Comparison of ENCODE assay signal across 8 cellular contexts in the genomic region with DNA sequence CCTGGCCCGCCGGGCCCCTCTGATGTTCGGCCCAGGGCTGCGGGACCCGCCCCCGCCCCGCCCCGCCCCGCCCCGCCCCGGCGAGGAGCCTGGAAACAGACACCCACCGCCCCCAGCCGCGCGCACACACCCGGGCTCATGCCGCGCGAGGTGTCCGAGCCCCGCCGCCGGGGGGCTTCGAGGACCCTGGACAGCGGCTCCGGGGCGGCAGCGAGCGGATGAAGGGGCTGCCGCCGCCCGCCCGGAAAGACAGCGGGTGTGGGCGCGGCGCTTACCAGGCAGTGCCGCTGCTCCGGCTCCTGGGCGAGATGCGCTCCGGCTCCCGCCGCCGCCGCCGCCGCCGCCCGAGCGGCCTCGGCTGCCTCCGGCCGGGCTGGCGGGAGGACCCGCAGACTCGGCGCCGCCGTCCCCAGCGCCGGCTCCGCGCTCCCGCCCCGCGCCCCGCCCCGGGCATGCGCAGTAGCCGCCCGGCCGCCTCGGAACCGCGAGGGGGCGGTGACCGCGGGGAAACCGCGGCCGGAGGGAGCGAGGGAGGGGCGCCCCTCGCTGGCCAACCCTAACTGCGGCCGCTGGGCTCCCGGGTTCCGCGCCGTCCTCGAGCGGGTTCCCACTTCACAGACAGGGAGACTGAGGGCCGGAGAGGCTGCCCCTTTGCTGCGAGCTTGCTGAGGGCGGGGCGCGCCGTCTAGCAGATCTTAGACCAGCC. TPM values are rescaled to one million over a fixed set of nuclear protein-coding genes. Genes with fewer than 3 reads are reported as not detected.
DNase-seq lines count a peak whose midpoint lies in the region; ATAC-seq and TF ChIP-seq lines count a peak whose summit lies in the region.

A gene (minus strand): TSS at position 433 of the 706 bp plus-strand sequence. CDS start 10,322 bp downstream, outside the sequence.

- no peaks in the 10 kb centered on the region for H3K36me3 ChIP-seq in cardiac muscle cell

- no peaks in the 10 kb centered on the region for H3K9me3 Mint-ChIP-seq in activated naive CD4-positive, alpha-beta T cell treated with anti-CD3 and anti-CD28 coated beads, Interleukin-2, amount 10 ng/mL, durations not matched to agents 7 days and 5 days

- peaks cover 7% of the 10 kb centered on the region for H3K4me1 ChIP-seq in cardiac muscle cell (ENCODE audit: low read depth)

- H3K4me3 ChIP-seq in cardiac muscle cell: peak within 1 kb of the TSS; percentile 45

- peaks cover 77% of the 10 kb centered on the region for H3K27me3 Mint-ChIP-seq in activated naive CD4-positive, alpha-beta T cell treated with anti-CD3 and anti-CD28 coated beads, Interleukin-2, amount 10 ng/mL, durations not matched to agents 7 days and 5 days

- peak within 1 kb of the TSS; percentile 89 for H3K4me3 Mint-ChIP-seq in activated naive CD4-positive, alpha-beta T cell treated with anti-CD3 and anti-CD28 coated beads, Interleukin-2, amount 10 ng/mL, durations not matched to agents 7 days and 5 days

- peaks cover 16% of the 10 kb centered on the region for H3K4me1 Mint-ChIP-seq in activated naive CD4-positive, alpha-beta T cell treated with anti-CD3 and anti-CD28 coated beads, Interleukin-2, amount 10 ng/mL, durations not matched to agents 7 days and 5 days

- POLR2A ChIA-PET in RWPE1 (lab: Yijun Ruan, JAX; ENCODE audit: low non-redundant PET): no interaction called here

- H3K27me3 ChIP-seq in cardiac muscle cell: peaks cover 16% of the 10 kb centered on the region

- ATAC-seq in GM19467 (IDR thresholded peaks at IDR 0.05; ENCODE audit: unreplicated experiment): peak; percentile 63

- TF ChIP-seq CTCF in RWPE1 (conservative IDR thresholded peaks at IDR 0.05; ENCODE audit: low read depth) (peak; percentile 69), cardiac muscle cell (IDR thresholded peaks at IDR 0.05; ENCODE audit: low read depth, low read length) (peak; percentile 24)

- no peaks in the 10 kb centered on the region for H3K9me3 ChIP-seq in cardiac muscle cell (ENCODE audit: low read depth)

- H3K27ac Mint-ChIP-seq in activated naive CD4-positive, alpha-beta T cell treated with anti-CD3 and anti-CD28 coated beads, Interleukin-2, amount 10 ng/mL, durations not matched to agents 7 days and 5 days: peak within 1 kb of the TSS; percentile 77

- H3K27ac ChIP-seq in RWPE1: peak within 1 kb of the TSS; percentile 66
- H3K27ac ChIP-seq in cardiac muscle cell: no peak within 1 kb of the TSS

- DNase-seq in DMS114 treated with DMSO at 0.1 percent for 48 hours (lab: John Stamatoyannopoulos, UW; ENCODE audit: unreplicated experiment) (peak; percentile 40), HK-2 (ENCODE audit: unreplicated experiment) (peak; percentile 61), RWPE1 (ENCODE audit: low spot score) (peak; percentile 90), cardiac muscle cell (ENCODE audit: low read depth in 1 of 2, low spot score in 1 of 2) (peak; percentile 60 to 93), putamen (ENCODE audit: low spot score) (peak; percentile 59), NCI-H1694 (lab: John Stamatoyannopoulos, UW) (no peak)
- peak; percentile 58 for DNase-seq in activated naive CD4-positive, alpha-beta T cell treated with anti-CD3 and anti-CD28 coated beads, Interleukin-2, amount 10 ng/mL, durations not matched to agents 7 days and 5 days

- peaks cover 3% of the 10 kb centered on the region for H3K36me3 Mint-ChIP-seq in activated naive CD4-positive, alpha-beta T cell treated with anti-CD3 and anti-CD28 coated beads, Interleukin-2, amount 10 ng/mL, durations not matched to agents 7 days and 5 days

- CTCF ChIA-PET in RWPE1 (lab: Yijun Ruan, JAX): interaction anchor here (0.7 kb wide), 1 partner anchor 46 kb away, joined by 3 read pairs; no protein-coding TSS in a partner anchor
- CTCF ChIA-PET in activated naive CD4-positive, alpha-beta T cell treated with anti-CD3 and anti-CD28 coated beads, Interleukin-2, amount 10 ng/mL, durations not matched to agents 7 days and 5 days (lab: Charles Lee): interaction anchor here (1.1 kb wide), 1 partner anchor 14 kb away, joined by 3 read pairs; no protein-coding TSS in a partner anchor

RNA-seq across cellular contexts. Expression of the gene that starts here (rescaled TPM):
- 0.27 and 0.63 TPM in 2 replicates for total RNA-seq in cardiac muscle cell
- polyA plus RNA-seq in cardiac muscle cell: 0.79 TPM in 2 replicates

Comparison
In these comparisons a context has a peak if more than half of its experiments do, and no peak if none do; other contexts are left out.
1. Peak in DNase-seq and H3K4me3 ChIP-seq in cardiac muscle cell; RNA of the gene not detected or under 1 TPM.